Comparison of ENCODE assay signal across 10 cellular contexts in the genomic region with DNA sequence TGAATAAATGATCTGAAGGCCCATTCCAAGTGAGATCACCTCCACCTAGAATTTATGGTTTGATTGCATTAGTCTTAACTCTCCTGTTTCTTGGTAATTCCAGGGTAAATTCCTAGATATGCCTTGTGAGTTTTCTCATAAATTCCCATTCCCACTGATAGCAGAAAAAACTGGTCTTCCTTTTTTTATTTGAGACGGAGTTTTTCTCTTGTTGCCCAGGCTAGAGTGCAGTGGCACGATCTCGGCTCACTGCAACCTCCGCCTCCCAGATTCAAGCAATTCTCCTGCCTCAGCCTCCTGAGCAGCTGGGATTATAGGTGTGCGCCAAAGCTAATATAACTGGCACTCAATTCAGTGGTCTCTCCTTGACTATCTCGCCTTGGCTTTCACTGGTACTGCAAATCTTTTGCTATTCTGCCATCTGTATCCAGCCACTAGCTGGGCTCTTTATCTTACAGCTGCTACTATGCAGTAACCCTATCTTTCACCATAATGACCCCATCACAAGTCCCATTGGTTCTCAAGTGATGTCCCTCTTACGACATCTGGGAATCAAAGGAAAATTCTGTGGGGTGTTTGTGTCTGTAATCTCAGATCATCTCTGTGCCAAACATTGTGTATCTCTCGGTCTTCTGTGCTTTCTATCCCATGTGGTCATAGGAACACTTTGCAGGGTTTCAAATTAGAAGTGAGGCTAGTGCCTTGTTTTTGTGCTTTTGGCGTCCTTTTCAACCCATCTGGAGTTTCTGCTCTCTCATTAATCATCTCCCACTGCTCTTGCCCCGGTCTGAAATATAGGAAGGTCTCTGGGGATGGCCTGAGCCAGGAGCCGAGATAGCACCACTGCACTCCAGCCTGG. TPM values are rescaled to one million over a fixed set of nuclear protein-coding genes. Genes with fewer than 3 reads are reported as not detected.
A peak's percentile ranks its signal among the peaks of the same experiment; 100 is the strongest.
DNase-seq lines count a peak whose midpoint lies in the region; ATAC-seq and TF ChIP-seq lines count a peak whose summit lies in the region.
"Had no signal": no experiment of that assay in that cellular context is flagged by ENCODE, and none has a peak within 500 bp of the region (broad histone marks: within the 10 kb centered on the region; RNA-seq: fewer than 3 reads in every experiment).

No MANE protein-coding gene starts in this region.

- peaks cover 41% of the 10 kb centered on the region for H3K36me3 Mint-ChIP-seq in CD8-positive, alpha-beta T cell
- H3K36me3 Mint-ChIP-seq in memory B cell, result peaks cover 15% of the 10 kb centered on the region

- 56 to 72% (median 63%) methylated on average over 11 of the region's 11 CpGs for WGBS in stomach, 5 donors

- no peak for DNase-seq in CD8-positive, alpha-beta T cell
- DNase-seq in HEK293T (ENCODE audit: extremely low spot score) (no peak), WERI-Rb-1 (no peak), memory B cell (ENCODE audit: low spot score in 2 of 2) (no peak), stomach (no peak), putamen (ENCODE audit: low spot score) (no peak), occipital lobe (lab: John Stamatoyannopoulos, UW) (no peak)
- DNase-seq: right lobe of liver had no signal

- no peak overlapping the region for H3K4me3 Mint-ChIP-seq in CD8-positive, alpha-beta T cell
- no peak overlapping the region for H3K4me3 Mint-ChIP-seq in memory B cell

- peaks cover 21% of the 10 kb centered on the region for H3K36me3 ChIP-seq in CD8-positive, alpha-beta T cell (ENCODE audit: insufficient read depth, low read length)
- H3K36me3 ChIP-seq in WERI-Rb-1 (peaks cover 38% of the 10 kb centered on the region), stomach (peaks cover 27 to 49% (median 47%) of the 10 kb centered on the region in 4 donors)

- H3K27ac ChIP-seq in CD8-positive, alpha-beta T cell (ENCODE audit: low read depth, low read length), result no peak overlapping the region
- H3K27ac ChIP-seq in WERI-Rb-1, result peak overlapping the region; percentile 35; the same call in 1 of the 2 replicates
- H3K27ac ChIP-seq in stomach, result peak overlapping the region in 2 of 5 donors; percentile 7 to 21
- H3K27ac ChIP-seq: right lobe of liver had no signal

- POLR2A ChIA-PET in CD8-positive, alpha-beta T cell (lab: Charles Lee), result interaction anchor here (1.1 to 3.3 kb wide), 2 partner anchors 12 to 14 kb away, joined by 4 to 14 read pairs; partner anchors contain the start of genes HNRNPK and RMI1
- POLR2A ChIA-PET in HEK293T (lab: Yijun Ruan, JAX), result interaction anchor here (4.5 kb wide), 1 partner anchor 15 kb away, joined by 34 read pairs; the partner anchor contains the start of genes HNRNPK and RMI1

- H3K27me3 ChIP-seq in CD8-positive, alpha-beta T cell (ENCODE audit: insufficient read depth, low read length), result no peaks in the 10 kb centered on the region
- no peaks in the 10 kb centered on the region for H3K27me3 ChIP-seq in WERI-Rb-1 (ENCODE audit: insufficient read depth, low read depth, severe bottlenecking)
- H3K27me3 ChIP-seq in stomach, result no peaks in the 10 kb centered on the region
- H3K27me3 ChIP-seq: right lobe of liver, SJSA1 had no signal

- ATAC-seq in CD8-positive, alpha-beta T cell, result peak; percentile 20
- ATAC-seq in memory B cell (ENCODE audit: low read depth) (peak; percentile 14), GM19467 (IDR thresholded peaks at IDR 0.05; ENCODE audit: unreplicated experiment) (no peak)

- TF ChIP-seq POLR2A in stomach (IDR thresholded peaks at IDR 0.05), result no peak

- intact Hi-C loops in CD8-positive, alpha-beta T cell (cut with DNase I, micrococcal nuclease), result loop anchor here in 1 of 2 experiments (2.0 kb wide), 1 partner anchor 13 kb away; no protein-coding TSS in a partner anchor
- intact Hi-C loops in stomach (cut with DNase I; ENCODE audit: low total_unique reads), result no loop called here

- TF ChIP-seq CTCF in CD8-positive, alpha-beta T cell (IDR thresholded peaks at IDR 0.05), result no peak
- TF ChIP-seq CTCF in WERI-Rb-1 (IDR thresholded peaks at IDR 0.05; ENCODE audit: low read depth, low read length) (no peak), stomach (IDR thresholded peaks at IDR 0.05) (no peak)

- peaks cover 16% of the 10 kb centered on the region for H3K4me1 Mint-ChIP-seq in CD8-positive, alpha-beta T cell (ENCODE audit: low read depth)
- peaks cover 9% of the 10 kb centered on the region for H3K4me1 Mint-ChIP-seq in memory B cell

- H3K9me3 ChIP-seq in CD8-positive, alpha-beta T cell (ENCODE audit: low read length), result no peaks in the 10 kb centered on the region
- H3K9me3 ChIP-seq in WERI-Rb-1 (ENCODE audit: severe bottlenecking), result no peaks in the 10 kb centered on the region
- no peaks in the 10 kb centered on the region for H3K9me3 ChIP-seq in stomach
- H3K9me3 ChIP-seq: right lobe of liver, SJSA1 had no signal

- peak overlapping the region; percentile 64 for H3K27ac Mint-ChIP-seq in CD8-positive, alpha-beta T cell
- peak overlapping the region; percentile 58 for H3K27ac Mint-ChIP-seq in memory B cell

- H3K9me3 Mint-ChIP-seq in CD8-positive, alpha-beta T cell, result no peaks in the 10 kb centered on the region
- no peaks in the 10 kb centered on the region for H3K9me3 Mint-ChIP-seq in memory B cell

- no peaks in the 10 kb centered on the region for H3K27me3 Mint-ChIP-seq in CD8-positive, alpha-beta T cell (ENCODE audit: low read depth)
- no peaks in the 10 kb centered on the region for H3K27me3 Mint-ChIP-seq in memory B cell

- CTCF ChIA-PET in CD8-positive, alpha-beta T cell (lab: Charles Lee), result interaction anchor here (0.7 to 1.6 kb wide), 2 partner anchors 28 to 45 kb away, joined by 3 to 4 read pairs; no protein-coding TSS in a partner anchor
- CTCF ChIA-PET in HEK293T (lab: Yijun Ruan, JAX), result no interaction called here

- H3K4me1 ChIP-seq in CD8-positive, alpha-beta T cell (ENCODE audit: insufficient read depth, low read length), result no peaks in the 10 kb centered on the region
- H3K4me1 ChIP-seq in stomach, result peaks cover 0 to 15% (median 5%) of the 10 kb centered on the region in 4 donors

- no peak overlapping the region for H3K4me3 ChIP-seq in CD8-positive, alpha-beta T cell (ENCODE audit: low read depth, low read length)
- H3K4me3 ChIP-seq in WERI-Rb-1 (ENCODE audit: low read depth, low read length) (no peak overlapping the region), stomach (no peak overlapping the region)
- H3K4me3 ChIP-seq: right lobe of liver, SJSA1 had no signal

- no peak for TF ChIP-seq EP300 in stomach (IDR thresholded peaks at IDR 0.05)

TF ChIP-seq in HEK293T, 16 proteins besides CTCF, POLR2A, EP300 and RAD21:
- peak; percentile 2; the same call in 1 of the 2 replicates for TF ChIP-seq PKNOX1 (IDR thresholded peaks at IDR 0.05)
- TF ChIP-seq ZNF384 (IDR thresholded peaks at IDR 0.05), result no peak
- TF ChIP-seq L3MBTL2 (conservative IDR thresholded peaks at IDR 0.05), result 0 out of 2 replicates have a peak, but pooled peaks have one; percentile 17

RNA-seq across cellular contexts. Expression of gene HNRNPK, which starts 14.4 kb away (rescaled TPM):
- 100 to 1,000 TPM; 668 to 674 TPM for total RNA-seq in CD8-positive, alpha-beta T cell
- total RNA-seq in stomach (100 to 1,000 TPM; 164 to 835 (median 275) TPM), occipital lobe (769 TPM)
- polyA plus RNA-seq in stomach, result 100 to 1,000 TPM; 188 to 267 (median 224) TPM

RNA-seq across cellular contexts. Expression of gene RMI1, which starts 15.0 kb away (rescaled TPM):
- 1 to 10 TPM in 1 of 2 experiments, under 1 TPM in 1; 0.35 to 1.1 TPM for total RNA-seq in CD8-positive, alpha-beta T cell
- 10 to 100 TPM in 2 of 5 donors, 1 to 10 TPM in 1, not detected in 2; 5.2 to 20.5 (median 15.1) TPM for total RNA-seq in stomach
- polyA plus RNA-seq in stomach, result 1 to 10 TPM; 3.2 to 5.0 (median 3.3) TPM
- total RNA-seq in occipital lobe, result 18.6 TPM

RNA-seq across cellular contexts. Expression of gene KIF27, which starts 44.3 kb away (rescaled TPM):
- 1 to 10 TPM; 2.9 to 3.8 TPM for total RNA-seq in CD8-positive, alpha-beta T cell
- total RNA-seq in stomach (10 to 100 TPM in 2 of 5 donors, 1 to 10 TPM in 3; 1.8 to 21.0 (median 6.7) TPM), occipital lobe (17.3 TPM)
- polyA plus RNA-seq in stomach, result under 1 TPM; 0.46 to 0.78 (median 0.50) TPM
